Comparison of ENCODE assay signal across 8 cellular contexts in the genomic region with DNA sequence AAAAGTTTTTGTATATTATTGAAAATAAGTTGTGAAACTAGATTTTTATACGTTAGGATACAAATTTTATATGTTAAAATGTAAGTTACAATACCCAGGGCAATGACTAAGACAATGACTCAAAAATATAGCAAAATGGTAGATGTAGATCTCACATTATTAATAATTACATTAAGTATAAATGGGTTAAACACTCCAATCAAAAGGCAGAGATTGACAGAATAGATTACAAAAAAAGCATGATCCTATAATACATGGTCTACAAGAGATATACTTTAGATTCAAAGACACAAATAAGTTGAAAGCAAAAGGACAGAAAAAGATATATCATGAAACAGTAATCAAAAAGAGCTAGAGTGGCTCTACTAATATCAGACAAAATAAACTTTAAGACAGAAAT.
"Had no signal": no experiment of that assay in that cellular context is flagged by ENCODE, and none has a peak within 500 bp of the region (broad histone marks: within the 10 kb centered on the region; RNA-seq: fewer than 3 reads in every experiment).

No MANE protein-coding gene starts in this region.

- H3K9me3 ChIP-seq: HAP-1 had no signal

- H3K4me1 ChIP-seq: HAP-1 had no signal

- H3K27ac ChIP-seq: GM23248, HL-60 had no signal

- H3K4me1 Mint-ChIP-seq: IgD-negative memory B cell had no signal

- H3K9ac ChIP-seq: GM23248 had no signal

- H3K4me3 ChIP-seq: GM23248, HAP-1 had no signal

- ATAC-seq: HCT116, HepG2 had no signal

- H3K27ac Mint-ChIP-seq: IgD-negative memory B cell had no signal

- DNase-seq: GM23248, GOT3, H7 had no signal

- H3K27me3 Mint-ChIP-seq: IgD-negative memory B cell had no signal

- FAIRE-seq: HepG2 had no signal

- H3K4me3 Mint-ChIP-seq: IgD-negative memory B cell had no signal

- H3K36me3 ChIP-seq: HAP-1 had no signal

- H3K36me3 Mint-ChIP-seq: IgD-negative memory B cell had no signal

- H2AFZ ChIP-seq: GM23248 had no signal
